In the genomic region with DNA sequence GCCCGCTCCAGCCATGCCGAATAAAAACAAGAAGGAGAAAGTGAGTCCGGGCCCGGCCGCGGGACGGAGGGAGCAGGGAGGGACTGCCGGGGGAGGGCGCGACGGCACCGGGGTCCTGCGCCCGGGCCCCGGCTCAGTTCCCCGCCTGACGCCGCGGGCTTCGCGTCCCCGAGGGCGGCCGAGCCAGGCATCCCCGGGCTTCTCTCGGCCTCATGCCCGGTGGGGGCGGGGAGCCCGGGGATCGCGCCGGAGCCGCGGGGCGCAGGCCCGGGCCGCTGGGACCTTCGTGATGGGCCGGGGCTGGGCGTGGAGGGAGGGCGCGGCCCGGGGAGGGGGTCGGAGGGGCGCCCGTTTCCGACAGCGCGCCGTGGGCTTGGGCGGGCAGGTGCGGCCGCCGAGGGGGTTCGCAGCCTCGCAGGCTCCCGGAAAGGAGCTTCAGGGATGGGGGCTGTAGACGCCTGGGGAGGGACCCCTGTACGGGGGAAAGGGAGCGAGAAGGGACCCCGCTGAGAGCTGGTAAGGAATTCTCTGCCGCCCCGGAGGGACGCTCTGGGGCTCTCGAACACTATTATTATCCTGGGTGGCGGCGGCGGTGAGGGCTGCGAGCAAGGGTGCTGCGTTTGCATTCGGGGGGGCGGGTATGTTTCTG, we compare ENCODE assay signal across 8 cellular contexts. TPM values are rescaled to one million over a fixed set of nuclear protein-coding genes. Genes with fewer than 3 reads are reported as not detected.
A peak's percentile ranks its signal among the peaks of the same experiment; 100 is the strongest.
DNase-seq lines count a peak whose midpoint lies in the region; ATAC-seq lines count a peak whose summit lies in the region.

No MANE protein-coding gene starts in this region.

- H3K27me3 ChIP-seq in mesendoderm (ENCODE audit: insufficient read depth, low read length, poor library complexity) = no peaks in the 10 kb centered on the region

- DNase-seq in Ammon's horn (ENCODE audit: low spot score) (peak; percentile 40), GM19238 (ENCODE audit: insufficient read length, low spot score) (peak; percentile 55), mesendoderm (no peak), NCI-H1048 (lab: John Stamatoyannopoulos, UW) (no peak)
- DNase-seq in activated CD4-positive, CD25-positive, alpha-beta regulatory T cell treated with anti-CD3 and anti-CD28 coated beads, Interleukin-2, amount 50 U/mL, for 72 hours = peak; percentile 49
- DNase-seq in stimulated activated naive CD8-positive, alpha-beta T cell treated with anti-CD3 and anti-CD28 coated beads, Interleukin-15, Interleukin-2, amounts not matched to agents 100 U/mL and 50 U/mL, for 24 hours = peak; percentile 57

- peak overlapping the region; percentile 82 for H3K27ac Mint-ChIP-seq in dendritic cell treated with granulocyte-macrophage colony-stimulating factor and Interleukin-4, amounts not matched to agents 40 ng/mL and 50 ng/mL, for 4 days

- H4K5ac ChIP-seq in mesendoderm (ENCODE audit: low read length) = no peak overlapping the region

- H3K18ac ChIP-seq in mesendoderm (ENCODE audit: low read length) = peak overlapping the region; percentile 90

- H3K4me1 Mint-ChIP-seq in dendritic cell treated with granulocyte-macrophage colony-stimulating factor and Interleukin-4, amounts not matched to agents 40 ng/mL and 50 ng/mL, for 4 days (ENCODE audit: low read depth) = peaks cover 21% of the 10 kb centered on the region

- no peak overlapping the region for H2BK15ac ChIP-seq in mesendoderm (replicated peaks; ENCODE audit: low read depth)

- no peak overlapping the region for H3K23ac ChIP-seq in mesendoderm (ENCODE audit: low read length)

- H3K36me3 ChIP-seq in mesendoderm (ENCODE audit: control insufficient read depth, insufficient read depth, low read length) = no peaks in the 10 kb centered on the region

- no peaks in the 10 kb centered on the region for H3K79me2 ChIP-seq in mesendoderm (ENCODE audit: control insufficient read depth, insufficient read depth, low read length)

- peak overlapping the region; percentile 58 for H3K9ac ChIP-seq in mesendoderm (ENCODE audit: low read length)

- no peaks in the 10 kb centered on the region for H3K79me1 ChIP-seq in mesendoderm (ENCODE audit: low read length)

- H3K9me3 Mint-ChIP-seq in dendritic cell treated with granulocyte-macrophage colony-stimulating factor and Interleukin-4, amounts not matched to agents 40 ng/mL and 50 ng/mL, for 4 days = no peaks in the 10 kb centered on the region

- no peak overlapping the region for H2BK120ac ChIP-seq in mesendoderm (ENCODE audit: low read depth, low read length)

- peak overlapping the region; percentile 71 for H3K4me2 ChIP-seq in mesendoderm (ENCODE audit: low read length)

- peak; percentile 31 for ATAC-seq in HG03432 (IDR thresholded peaks at IDR 0.05; ENCODE audit: unreplicated experiment)
- peak; percentile 3 for ATAC-seq in stimulated activated naive CD8-positive, alpha-beta T cell treated with anti-CD3 and anti-CD28 coated beads, Interleukin-15, Interleukin-2, amounts not matched to agents 100 U/mL and 50 U/mL, for 24 hours

- no peak overlapping the region for H4K8ac ChIP-seq in mesendoderm (ENCODE audit: low read depth, low read length)

- H3K4me1 ChIP-seq in mesendoderm (ENCODE audit: control insufficient read depth, low read depth, low read length) = peaks cover 3% of the 10 kb centered on the region

- peaks cover 54% of the 10 kb centered on the region for H3K27me3 Mint-ChIP-seq in dendritic cell treated with granulocyte-macrophage colony-stimulating factor and Interleukin-4, amounts not matched to agents 40 ng/mL and 50 ng/mL, for 4 days

- WGBS in mesendoderm (ENCODE audit: extremely low coverage, insufficient coverage, low lambda C conversion rate) = no CpG with 5 or more reads among the region's 72 CpGs

- peaks cover 41% of the 10 kb centered on the region for H3K36me3 Mint-ChIP-seq in dendritic cell treated with granulocyte-macrophage colony-stimulating factor and Interleukin-4, amounts not matched to agents 40 ng/mL and 50 ng/mL, for 4 days (ENCODE audit: low read depth)

- peak overlapping the region; percentile 50 for H3K4me3 ChIP-seq in mesendoderm (ENCODE audit: low read length)

- H2BK5ac ChIP-seq in mesendoderm (ENCODE audit: low read length) = no peak overlapping the region

- no peak overlapping the region for H2AK5ac ChIP-seq in mesendoderm (ENCODE audit: low read length)

- intact Hi-C loops in dendritic cell treated with granulocyte-macrophage colony-stimulating factor and Interleukin-4, amounts not matched to agents 40 ng/mL and 50 ng/mL, for 4 days (cut with micrococcal nuclease) = loop anchor here (2.0 kb wide), 1 partner anchor 55 kb away; no protein-coding TSS in a partner anchor

- H3K56ac ChIP-seq in mesendoderm (ENCODE audit: low read length) = peak overlapping the region; percentile 75

- peak overlapping the region; percentile 79 for H3K4me3 Mint-ChIP-seq in dendritic cell treated with granulocyte-macrophage colony-stimulating factor and Interleukin-4, amounts not matched to agents 40 ng/mL and 50 ng/mL, for 4 days

- H3K4ac ChIP-seq in mesendoderm (ENCODE audit: low read depth, low read length) = peak overlapping the region; percentile 86

- H3K27ac ChIP-seq in mesendoderm (ENCODE audit: low read depth, low read length) = peak overlapping the region; percentile 33

RNA-seq across cellular contexts. Expression of a gene that starts 0.5 kb away (rescaled TPM):
- polyA plus RNA-seq in mesendoderm (2013, experiment 1 of 2) = 159 TPM
- 160 TPM for polyA plus RNA-seq in mesendoderm (2013, experiment 2 of 2)

Comparison
In these comparisons a context has a peak if more than half of its experiments do, and no peak if none do; other contexts are left out.
1. DNase-seq: peak in Ammon's horn (single experiment), GM19238 (single experiment), activated CD4-positive, CD25-positive, alpha-beta regulatory T cell treated with anti-CD3 and anti-CD28 coated beads, Interleukin-2, amount 50 U/mL, for 72 hours (single experiment) and stimulated activated naive CD8-positive, alpha-beta T cell treated with anti-CD3 and anti-CD28 coated beads, Interleukin-15, Interleukin-2, amounts not matched to agents 100 U/mL and 50 U/mL, for 24 hours (single experiment); none in mesendoderm (single experiment) and NCI-H1048 (single experiment).